1 cellular context compared by ENCODE assay signal in genomic region chr7:55100962-55101327, GRCh38.
TF ChIP-seq lines count a peak whose summit lies in the region.

No MANE protein-coding gene starts in this region.

TF ChIP-seq in IMR-90, 13 proteins besides CTCF, POLR2A, EP300 and RAD21 (continued from another document):
- TF ChIP-seq ELK1 (IDR thresholded peaks at IDR 0.05; ENCODE audit: borderline replicate concordance, low read depth, low read length) = no peak
